In the genomic region with DNA sequence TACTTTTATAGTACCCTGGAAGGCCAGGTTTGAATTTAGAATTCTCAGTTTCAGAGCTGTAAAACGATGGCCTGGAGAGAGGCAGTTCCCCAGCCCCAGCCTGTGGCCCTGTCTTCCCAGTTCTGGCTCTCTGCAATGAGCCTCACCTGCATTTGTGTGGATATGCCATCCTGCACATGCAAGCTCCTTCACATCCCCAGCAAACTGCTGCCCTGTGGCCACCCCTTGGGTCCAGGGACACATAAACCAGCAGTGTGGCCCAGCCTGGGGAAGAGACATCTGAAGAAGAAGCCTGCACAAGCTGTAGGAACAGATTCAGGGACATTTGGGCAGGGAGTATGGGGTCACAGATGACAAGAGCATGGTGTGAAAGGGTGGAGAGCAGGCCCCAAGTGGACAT, we compare ENCODE assay signal across 27 cellular contexts.
"Had no signal": no experiment of that assay in that cellular context is flagged by ENCODE, and none has a peak within 500 bp of the region (broad histone marks: within the 10 kb centered on the region; RNA-seq: fewer than 3 reads in every experiment).

No MANE protein-coding gene starts in this region.

- H3K4me3 Mint-ChIP-seq: stimulated activated effector memory CD8-positive, alpha-beta T cell treated with anti-CD3 and anti-CD28 coated beads, Interleukin-12 subunit alpha, Interleukin-12 subunit beta, amount 100 ng/mL, for 72 hours; stimulated activated memory B cell treated with anti-CD40 and anti-IgM and Interleukin-4, amounts not matched to agents 10 μg/mL and 1 μg/mL and 100 μg/mL, for 72 hours; stimulated activated naive B cell treated with anti-CD40 and anti-IgM and Interleukin-4, amounts not matched to agents 10 μg/mL and 1 μg/mL and 100 μg/mL, for 72 hours; stimulated activated naive CD8-positive, alpha-beta T cell treated with anti-CD3 and anti-CD28 coated beads, Interleukin-15, amount 100 ng/mL, for 72 hours; stimulated activated naive CD8-positive, alpha-beta T cell treated with anti-CD3 and anti-CD28 coated beads, Interleukin-15, Interleukin-2, amounts not matched to agents 100 ng/mL and 50 ng/mL, for 24 hours; type B pancreatic cell had no signal

- H3K27ac ChIP-seq: stomach, suprapubic skin, testis, thoracic aorta, thyroid gland, tibial artery, tibial nerve, transverse colon, upper lobe of left lung, upper lobe of right lung, uterus, vagina had no signal

- H3K4me3 ChIP-seq: stomach, suprapubic skin, testis, thoracic aorta, thyroid gland, tibial artery, tibial nerve, transverse colon, upper lobe of left lung, upper lobe of right lung, uterus, vagina had no signal

- H3K4me1 Mint-ChIP-seq: stimulated activated effector memory CD8-positive, alpha-beta T cell treated with anti-CD3 and anti-CD28 coated beads, Interleukin-12 subunit alpha, Interleukin-12 subunit beta, amount 100 ng/mL, for 72 hours; stimulated activated memory B cell treated with anti-CD40 and anti-IgM and Interleukin-4, amounts not matched to agents 10 μg/mL and 1 μg/mL and 100 μg/mL, for 72 hours; stimulated activated naive B cell treated with anti-CD40 and anti-IgM and Interleukin-4, amounts not matched to agents 10 μg/mL and 1 μg/mL and 100 μg/mL, for 72 hours had no signal

- H3K9me3 ChIP-seq: suprapubic skin, testis, thoracic aorta, thyroid gland, transverse colon, upper lobe of left lung, upper lobe of right lung, uterus, vagina had no signal

- H3K27me3 Mint-ChIP-seq: stimulated activated naive CD8-positive, alpha-beta T cell treated with anti-CD3 and anti-CD28 coated beads, Interleukin-15, amount 100 ng/mL, for 72 hours; stimulated activated naive CD8-positive, alpha-beta T cell treated with anti-CD3 and anti-CD28 coated beads, Interleukin-15, Interleukin-2, amounts not matched to agents 100 ng/mL and 50 ng/mL, for 24 hours had no signal

- H3K36me3 Mint-ChIP-seq: stimulated activated effector memory CD8-positive, alpha-beta T cell treated with anti-CD3 and anti-CD28 coated beads, Interleukin-12 subunit alpha, Interleukin-12 subunit beta, amount 100 ng/mL, for 72 hours; stimulated activated memory B cell treated with anti-CD40 and anti-IgM and Interleukin-4, amounts not matched to agents 10 μg/mL and 1 μg/mL and 100 μg/mL, for 72 hours; type B pancreatic cell had no signal

- DNase-seq: stimulated activated CD4-positive, alpha-beta T cell treated with anti-CD3 and anti-CD28 coated beads, Interleukin-2, amount 100 ng/mL, for 48 hours; stimulated activated CD4-positive, alpha-beta T cell treated with anti-CD3 and anti-CD28 coated beads, Interleukin-4, amount 100 ng/mL, for 1 hour; stimulated activated CD4-positive, alpha-beta T cell treated with anti-CD3 and anti-CD28 coated beads, Interleukin-4, amount 100 ng/mL, for 24 hours; stimulated activated CD4-positive, alpha-beta T cell treated with anti-CD3 and anti-CD28 coated beads, Interleukin-4, amount 100 ng/mL, for 4 hours; stimulated activated CD8-positive, alpha-beta memory T cell treated with anti-CD3 and anti-CD28 coated beads, Interleukin-4, amount 100 ng/mL, for 48 hours; stimulated activated naive B cell treated with anti-CD40 and anti-IgM and Interleukin-4, amounts not matched to agents 10 μg/mL and 1 μg/mL and 100 μg/mL, for 72 hours; stimulated activated naive CD4-positive, alpha-beta T cell; stimulated activated naive CD4-positive, alpha-beta T cell treated with Interleukin-2 at 50 U/mL for 16 hours; stimulated activated naive CD8-positive, alpha-beta T cell treated with anti-CD3 and anti-CD28 coated beads, Interleukin-15, amount 100 ng/mL, for 72 hours; stimulated activated naive CD8-positive, alpha-beta T cell treated with anti-CD3 and anti-CD28 coated beads, Interleukin-15, Interleukin-2, amounts not matched to agents 100 U/mL and 50 U/mL, for 24 hours; stomach; substantia nigra; testis; thyroid gland; tibial artery; transverse colon; upper lobe of left lung; upper lobe of right lung; uterus had no signal

- H3K27me3 ChIP-seq: stomach, suprapubic skin, testis, thyroid gland, tibial artery, tibial nerve, transverse colon, upper lobe of left lung, upper lobe of right lung, uterus, vagina had no signal

- ATAC-seq: stimulated activated effector memory CD8-positive, alpha-beta T cell treated with anti-CD3 and anti-CD28 coated beads, Interleukin-12 subunit alpha, Interleukin-12 subunit beta, amount 100 ng/mL, for 72 hours; stimulated activated memory B cell treated with anti-CD40 and anti-IgM and Interleukin-4, amounts not matched to agents 10 μg/mL and 1 μg/mL and 100 μg/mL, for 72 hours; stimulated activated naive B cell treated with anti-CD40 and anti-IgM and Interleukin-4, amounts not matched to agents 10 μg/mL and 1 μg/mL and 100 μg/mL, for 72 hours; stimulated activated naive CD8-positive, alpha-beta T cell treated with anti-CD3 and anti-CD28 coated beads, Interleukin-15, amount 100 ng/mL, for 72 hours; stimulated activated naive CD8-positive, alpha-beta T cell treated with anti-CD3 and anti-CD28 coated beads, Interleukin-15, Interleukin-2, amounts not matched to agents 100 U/mL and 50 U/mL, for 24 hours; upper lobe of right lung had no signal

- H3K4me1 ChIP-seq: stomach, suprapubic skin, testis, thyroid gland, tibial artery, tibial nerve, transverse colon, upper lobe of left lung, upper lobe of right lung, uterus, vagina had no signal

- H3K27ac Mint-ChIP-seq: stimulated activated effector memory CD8-positive, alpha-beta T cell treated with anti-CD3 and anti-CD28 coated beads, Interleukin-12 subunit alpha, Interleukin-12 subunit beta, amount 100 ng/mL, for 72 hours; stimulated activated memory B cell treated with anti-CD40 and anti-IgM and Interleukin-4, amounts not matched to agents 10 μg/mL and 1 μg/mL and 100 μg/mL, for 72 hours; stimulated activated naive B cell treated with anti-CD40 and anti-IgM and Interleukin-4, amounts not matched to agents 10 μg/mL and 1 μg/mL and 100 μg/mL, for 72 hours; stimulated activated naive CD8-positive, alpha-beta T cell treated with anti-CD3 and anti-CD28 coated beads, Interleukin-15, amount 100 ng/mL, for 72 hours; stimulated activated naive CD8-positive, alpha-beta T cell treated with anti-CD3 and anti-CD28 coated beads, Interleukin-15, Interleukin-2, amounts not matched to agents 100 ng/mL and 50 ng/mL, for 24 hours; type B pancreatic cell had no signal

- H3K36me3 ChIP-seq: stomach, suprapubic skin, thoracic aorta, thyroid gland, tibial artery, tibial nerve, transverse colon, upper lobe of left lung, upper lobe of right lung, uterus, vagina had no signal

- H3K9me3 Mint-ChIP-seq: type B pancreatic cell had no signal
